In the genomic region with DNA sequence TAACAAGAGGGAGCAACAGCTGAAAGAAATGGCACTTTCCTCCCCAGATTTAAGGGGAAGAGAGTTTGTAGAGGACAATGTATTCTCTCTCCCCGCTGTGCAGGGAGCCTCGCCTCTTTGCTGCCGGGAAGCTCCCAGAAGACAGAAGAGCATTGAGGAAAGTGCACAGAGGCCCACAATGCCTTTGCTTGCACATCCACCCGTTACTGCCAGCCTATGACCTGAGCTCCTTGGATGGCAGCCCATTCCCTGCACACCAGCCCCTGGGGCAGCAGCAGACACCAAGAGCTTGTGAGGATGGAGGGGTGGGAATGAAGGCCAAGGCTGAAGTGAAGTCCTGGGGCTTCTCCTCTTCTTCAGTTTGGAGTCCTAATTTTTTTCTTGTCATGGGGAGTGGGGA, we compare ENCODE assay signal across 16 cellular contexts.
DNase-seq lines count a peak whose midpoint lies in the region; ATAC-seq lines count a peak whose summit lies in the region.
"Had no signal": no experiment of that assay in that cellular context is flagged by ENCODE, and none has a peak within 500 bp of the region (broad histone marks: within the 10 kb centered on the region; RNA-seq: fewer than 3 reads in every experiment).

No MANE protein-coding gene starts in this region.

- H3K9ac ChIP-seq in neuronal stem cell (ENCODE audit: low read depth, low read length, poor library complexity): no peak overlapping the region

- peak overlapping the region; percentile 16 for H2AK5ac ChIP-seq in neuronal stem cell (ENCODE audit: low read depth, low read length)

- no peak overlapping the region for H3K14ac ChIP-seq in neuronal stem cell (ENCODE audit: low read length)

- H3K27ac Mint-ChIP-seq in immature natural killer cell: no peak overlapping the region
- H3K27ac Mint-ChIP-seq: CD8-positive, alpha-beta memory T cell; GM23338; HFFc6 had no signal

- H3K27me3 ChIP-seq in neuronal stem cell (ENCODE audit: control insufficient read depth in 3 of 3, insufficient read depth in 3 of 3, low read depth in 1 of 3, low read length in 3 of 3): no peaks in the 10 kb centered on the region

- H3K4me2 ChIP-seq in neuronal stem cell (ENCODE audit: insufficient read depth, low read length, poor library complexity, severe bottlenecking): no peak overlapping the region
- H3K4me2 ChIP-seq: GM23338 had no signal

- no peak overlapping the region for H2BK120ac ChIP-seq in neuronal stem cell (ENCODE audit: low read depth, low read length)

- H3K23ac ChIP-seq in neuronal stem cell (ENCODE audit: low read depth, low read length, poor library complexity): no peak overlapping the region

- ATAC-seq in HG03097 (IDR thresholded peaks at IDR 0.05; ENCODE audit: low FRiP score, unreplicated experiment) (no peak), HG03378 (IDR thresholded peaks at IDR 0.05; ENCODE audit: unreplicated experiment) (no peak)
- ATAC-seq: GM23338 had no signal

- DNase-seq in anterior cingulate cortex (lab: John Stamatoyannopoulos, UW) (peak in 49 of 58 donors; percentile 17 to 93 (median 69)), hippocampal formation (lab: John Stamatoyannopoulos, UW) (peak; percentile 83 to 90), neuronal stem cell (ENCODE audit: low spot score) (no peak), dermis blood vessel endothelial cell (no peak), immature natural killer cell (no peak)
- DNase-seq: CD8-positive, alpha-beta memory T cell; HFFc6; KG1; NCI-H1092; NCI-H1694 treated with DMSO at 0.1 percent for 48 hours; NCI-H446 treated with DMSO at 0.1 percent for 48 hours; NCI-H82; SIG-M5 had no signal

- H3K4ac ChIP-seq in neuronal stem cell (ENCODE audit: low read length): no peak overlapping the region

- no peaks in the 10 kb centered on the region for H3K79me1 ChIP-seq in neuronal stem cell (ENCODE audit: low read depth, low read length)

- no peaks in the 10 kb centered on the region for H3K4me1 Mint-ChIP-seq in immature natural killer cell
- H3K4me1 Mint-ChIP-seq: CD8-positive, alpha-beta memory T cell had no signal

- peaks cover 0 to 4% of the 10 kb centered on the region in 2 donors for H3K9me3 ChIP-seq in neuronal stem cell (replicated peaks in 1 of 2; ENCODE audit: control insufficient read depth in 2 of 2, insufficient read depth in 1 of 2, low read depth in 1 of 2, low read length in 2 of 2)

- H3K36me3 Mint-ChIP-seq in immature natural killer cell: no peaks in the 10 kb centered on the region
- H3K36me3 Mint-ChIP-seq: CD8-positive, alpha-beta memory T cell had no signal

- H3K27me3 Mint-ChIP-seq in immature natural killer cell (ENCODE audit: low read depth in 3 of 3): peaks cover 3 to 12% (median 5%) of the 10 kb centered on the region in 3 donors

- H2AFZ ChIP-seq in neuronal stem cell (ENCODE audit: low read length): no peak overlapping the region
- H2AFZ ChIP-seq: GM23338 had no signal

- H2BK12ac ChIP-seq in neuronal stem cell (ENCODE audit: low read length): no peak overlapping the region

- no peak overlapping the region for H4K91ac ChIP-seq in neuronal stem cell (ENCODE audit: low read depth, low read length, poor library complexity)

- H3K4me3 Mint-ChIP-seq in immature natural killer cell: no peak overlapping the region
- H3K4me3 Mint-ChIP-seq: CD8-positive, alpha-beta memory T cell; GM23338; HFFc6 had no signal

- H2BK15ac ChIP-seq in neuronal stem cell (ENCODE audit: low read length): no peak overlapping the region

- H3K9me3 Mint-ChIP-seq in immature natural killer cell: no peaks in the 10 kb centered on the region
- H3K9me3 Mint-ChIP-seq: CD8-positive, alpha-beta memory T cell; GM23338; HFFc6 had no signal

- H4K8ac ChIP-seq in neuronal stem cell (ENCODE audit: low read depth, low read length): no peak overlapping the region

- no peak overlapping the region for H3K27ac ChIP-seq in neuronal stem cell (replicated peaks; ENCODE audit: low read length)

- WGBS in neuronal stem cell (ENCODE audit: extremely low coverage in 2 of 2, insufficient read length in 2 of 2, insufficient replicate concordance in 1 of 2), 2 donors: no CpG with 5 or more reads among the region's 4 CpGs

- peaks cover 3 to 5% of the 10 kb centered on the region in 2 donors for H3K4me1 ChIP-seq in neuronal stem cell (ENCODE audit: control insufficient read depth in 2 of 2, insufficient read depth in 1 of 2, low read depth in 1 of 2, low read length in 2 of 2)

- H3K4me3 ChIP-seq in neuronal stem cell (ENCODE audit: low read length in 2 of 2): no peak overlapping the region
- H3K4me3 ChIP-seq: GM23338 had no signal

- H3K36me3 ChIP-seq in neuronal stem cell (replicated peaks in 1 of 2; ENCODE audit: control insufficient read depth in 2 of 2, insufficient read depth in 2 of 2, low read length in 2 of 2): no peaks in the 10 kb centered on the region

- no peak overlapping the region for H2BK5ac ChIP-seq in neuronal stem cell (ENCODE audit: low read length)

- H3K18ac ChIP-seq in neuronal stem cell (ENCODE audit: low read length): no peak overlapping the region

Comparison
In these comparisons a context has a peak if more than half of its experiments do, and no peak if none do; other contexts are left out.
1. DNase-seq: peak in anterior cingulate cortex (49 of 58) and hippocampal formation (2 of 2); none in neuronal stem cell (single experiment), dermis blood vessel endothelial cell (single experiment) and immature natural killer cell (0 of 3).